In genomic region chr17:30396129-30396528, GRCh38 we compare ENCODE assay signal across 17 cellular contexts. TPM values are rescaled to one million over a fixed set of nuclear protein-coding genes. Genes with fewer than 3 reads are reported as not detected.
A peak's percentile ranks its signal among the peaks of the same experiment; 100 is the strongest.
DNase-seq lines count a peak whose midpoint lies in the region; ATAC-seq and TF ChIP-seq lines count a peak whose summit lies in the region.
"Had no signal": no experiment of that assay in that cellular context is flagged by ENCODE, and none has a peak within 500 bp of the region (broad histone marks: within the 10 kb centered on the region; RNA-seq: fewer than 3 reads in every experiment).

No MANE protein-coding gene starts in this region.

- H3K36me3 ChIP-seq in CD8-positive, alpha-beta T cell (ENCODE audit: insufficient read depth, low read length) = no peaks in the 10 kb centered on the region

- CTCF ChIA-PET in CD8-positive, alpha-beta T cell (lab: Charles Lee) = no interaction called here

- ATAC-seq in foreskin keratinocyte (no peak), GM21381 (IDR thresholded peaks at IDR 0.05; ENCODE audit: unreplicated experiment) (no peak), GM18867 (IDR thresholded peaks at IDR 0.05; ENCODE audit: unreplicated experiment) (no peak)
- ATAC-seq in CD8-positive, alpha-beta T cell = no peak
- ATAC-seq: HCT116, PC-3 had no signal

- peak overlapping the region; percentile 68 for H3K27ac Mint-ChIP-seq in mesothelial cell of epicardium
- no peak overlapping the region for H3K27ac Mint-ChIP-seq in CD8-positive, alpha-beta T cell
- H3K27ac Mint-ChIP-seq: CD14-positive monocyte had no signal

- no peak overlapping the region for H3K4me3 ChIP-seq in CD8-positive, alpha-beta T cell (ENCODE audit: low read depth, low read length)

- intact Hi-C loops in CD8-positive, alpha-beta T cell (cut with DNase I, micrococcal nuclease) = no loop called here

- peaks cover 25% of the 10 kb centered on the region for H3K4me1 Mint-ChIP-seq in mesothelial cell of epicardium
- H3K4me1 Mint-ChIP-seq in CD8-positive, alpha-beta T cell (ENCODE audit: low read depth) = peaks cover 26% of the 10 kb centered on the region

- no peaks in the 10 kb centered on the region for H3K9me3 Mint-ChIP-seq in mesothelial cell of epicardium
- no peaks in the 10 kb centered on the region for H3K9me3 Mint-ChIP-seq in CD8-positive, alpha-beta T cell

- POLR2A ChIA-PET in CD8-positive, alpha-beta T cell (lab: Charles Lee) = no interaction called here

- H3K27ac ChIP-seq in foreskin keratinocyte = peak overlapping the region; percentile 3
- H3K27ac ChIP-seq in CD8-positive, alpha-beta T cell (ENCODE audit: low read depth, low read length) = no peak overlapping the region
- H3K27ac ChIP-seq: KMS-11, RWPE1 had no signal

- peak; percentile 11 for DNase-seq in HT-29 (ENCODE audit: low spot score)
- no peak for DNase-seq in foreskin keratinocyte
- DNase-seq in mesothelial cell of epicardium (ENCODE audit: low spot score in 2 of 2, unreplicated experiment in 2 of 2) = no peak
- no peak for DNase-seq in CD8-positive, alpha-beta T cell
- no peak for DNase-seq in activated CD4-positive, CD25-positive, alpha-beta regulatory T cell (lab: John Stamatoyannopoulos, UW)
- DNase-seq: GOT3, NCI-H1417 treated with DMSO at 0.1 percent for 48 hours, NCI-H345, NCI-H524 treated with DMSO at 0.1 percent for 48 hours, PC-3, SIG-M5 had no signal

- peaks cover 3% of the 10 kb centered on the region for H3K36me3 Mint-ChIP-seq in mesothelial cell of epicardium
- H3K36me3 Mint-ChIP-seq in CD8-positive, alpha-beta T cell = peaks cover 22% of the 10 kb centered on the region

- H3K27me3 Mint-ChIP-seq in mesothelial cell of epicardium (ENCODE audit: low read depth) = no peaks in the 10 kb centered on the region
- H3K27me3 Mint-ChIP-seq in CD8-positive, alpha-beta T cell (ENCODE audit: low read depth) = no peaks in the 10 kb centered on the region

- no peaks in the 10 kb centered on the region for H3K27me3 ChIP-seq in foreskin keratinocyte
- H3K27me3 ChIP-seq in CD8-positive, alpha-beta T cell (ENCODE audit: insufficient read depth, low read length) = no peaks in the 10 kb centered on the region

- TF ChIP-seq CTCF in foreskin keratinocyte (conservative IDR thresholded peaks at IDR 0.05) = no peak
- no peak for TF ChIP-seq CTCF in mesothelial cell of epicardium (IDR thresholded peaks at IDR 0.05; ENCODE audit: unreplicated experiment)
- no peak for TF ChIP-seq CTCF in CD8-positive, alpha-beta T cell (IDR thresholded peaks at IDR 0.05)

- H3K4me1 ChIP-seq in foreskin keratinocyte = no peaks in the 10 kb centered on the region
- no peaks in the 10 kb centered on the region for H3K4me1 ChIP-seq in CD8-positive, alpha-beta T cell (ENCODE audit: insufficient read depth, low read length)

- H3K9me3 ChIP-seq in CD8-positive, alpha-beta T cell (ENCODE audit: low read length) = no peaks in the 10 kb centered on the region

- no peak overlapping the region for H3K4me3 Mint-ChIP-seq in mesothelial cell of epicardium
- no peak overlapping the region for H3K4me3 Mint-ChIP-seq in CD8-positive, alpha-beta T cell
- H3K4me3 Mint-ChIP-seq: CD14-positive monocyte had no signal

RNA-seq across cellular contexts. Expression of gene CPD, which starts 17.4 kb away (rescaled TPM):
- 26.9 and 37.7 TPM in 2 replicates for total RNA-seq in HT-29 (2014; rRNA removed; shearing (Covaris generic))
- total RNA-seq in foreskin keratinocyte (31.2 and 31.8 TPM in 2 replicates), mesothelial cell of epicardium (49.3 to 58.3 TPM (median 54.1 TPM) in 3 replicates)
- polyA plus RNA-seq in foreskin keratinocyte = 4.6 and 6.0 TPM in 2 replicates
- total RNA-seq in CD8-positive, alpha-beta T cell = 10 to 100 TPM; 40.9 to 42.1 TPM
